In the genomic region with DNA sequence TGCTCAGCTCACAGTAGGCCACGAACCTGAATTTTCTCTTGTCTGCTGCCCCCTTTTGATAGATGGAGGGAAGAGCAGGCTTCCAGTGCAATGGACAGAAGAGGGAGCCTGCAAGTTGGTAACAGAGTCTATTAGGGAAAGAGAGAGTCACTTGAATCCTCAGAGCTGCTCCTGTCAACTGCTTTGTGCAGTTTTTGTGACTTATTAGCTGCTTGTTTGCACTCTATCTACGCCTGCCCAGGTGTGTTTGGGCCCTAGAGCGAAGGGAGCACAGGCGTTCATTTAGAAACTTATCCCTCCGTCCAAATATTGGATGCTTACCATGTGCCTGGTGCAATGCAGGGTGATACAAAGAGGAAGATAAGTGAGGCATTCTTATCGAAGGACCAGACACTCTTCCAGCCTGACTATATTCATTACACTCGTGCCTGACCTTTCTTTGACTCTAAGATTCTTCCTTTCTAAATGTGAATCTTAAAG, we compare ENCODE assay signal across 8 cellular contexts.
DNase-seq lines count a peak whose midpoint lies in the region; ATAC-seq and TF ChIP-seq lines count a peak whose summit lies in the region.

No MANE protein-coding gene starts in this region.

- peaks cover 12% of the 10 kb centered on the region for H3K27me3 Mint-ChIP-seq in central memory CD8-positive, alpha-beta T cell

- no peak overlapping the region for H3K27ac Mint-ChIP-seq in central memory CD8-positive, alpha-beta T cell (ENCODE audit: low read depth)

- H3K4me3 ChIP-seq in WI38 (ENCODE audit: low read depth, low read length) = no peak overlapping the region

- H3K4me1 Mint-ChIP-seq in central memory CD8-positive, alpha-beta T cell = no peaks in the 10 kb centered on the region

- DNase-seq in Ammon's horn (ENCODE audit: low spot score) = peak; percentile 92
- peak; percentile 75 for DNase-seq in NCI-H2196 treated with DMSO at 0.1 percent for 48 hours (lab: John Stamatoyannopoulos, UW; ENCODE audit: unreplicated experiment)
- DNase-seq in central memory CD8-positive, alpha-beta T cell (ENCODE audit: low spot score in 2 of 2) = peak; percentile 23 to 27
- DNase-seq in left kidney (ENCODE audit: low read depth, low spot score) = peak; percentile 90
- DNase-seq in stimulated activated CD4-positive, alpha-beta T cell treated with anti-CD3 and anti-CD28 coated beads, TNF-alpha, amount 100 ng/mL, for 4 hours (ENCODE audit: low read depth in 3 of 3) = peak in 2 of 3 experiments; percentile 23 to 32

- ATAC-seq in GM18909 (IDR thresholded peaks at IDR 0.05; ENCODE audit: poor library complexity, unreplicated experiment) (peak; percentile 86), HG03097 (IDR thresholded peaks at IDR 0.05; ENCODE audit: low FRiP score, unreplicated experiment) (peak; percentile 79)
- ATAC-seq in central memory CD8-positive, alpha-beta T cell (replicated peaks; ENCODE audit: extremely low read depth, poor library complexity, severe bottlenecking) = peak; percentile 80

- peak; percentile 91 for TF ChIP-seq CTCF in WI38 (IDR thresholded peaks at IDR 0.05; ENCODE audit: low read depth, low read length)

- H3K36me3 Mint-ChIP-seq in central memory CD8-positive, alpha-beta T cell (ENCODE audit: insufficient read depth) = no peaks in the 10 kb centered on the region

- H3K4me3 Mint-ChIP-seq in central memory CD8-positive, alpha-beta T cell = no peak overlapping the region

- H3K9me3 Mint-ChIP-seq in central memory CD8-positive, alpha-beta T cell = no peaks in the 10 kb centered on the region

Comparison
In these comparisons a context has a peak if more than half of its experiments do, and no peak if none do; other contexts are left out.
1. DNase-seq: peak in every context shown above with its lines; median percentile 92 in Ammon's horn; 90 in left kidney; 75 in NCI-H2196 treated with DMSO at 0.1 percent for 48 hours; 28 in stimulated activated CD4-positive, alpha-beta T cell treated with anti-CD3 and anti-CD28 coated beads, TNF-alpha, amount 100 ng/mL, for 4 hours; 25 in central memory CD8-positive, alpha-beta T cell.